In the genomic region with DNA sequence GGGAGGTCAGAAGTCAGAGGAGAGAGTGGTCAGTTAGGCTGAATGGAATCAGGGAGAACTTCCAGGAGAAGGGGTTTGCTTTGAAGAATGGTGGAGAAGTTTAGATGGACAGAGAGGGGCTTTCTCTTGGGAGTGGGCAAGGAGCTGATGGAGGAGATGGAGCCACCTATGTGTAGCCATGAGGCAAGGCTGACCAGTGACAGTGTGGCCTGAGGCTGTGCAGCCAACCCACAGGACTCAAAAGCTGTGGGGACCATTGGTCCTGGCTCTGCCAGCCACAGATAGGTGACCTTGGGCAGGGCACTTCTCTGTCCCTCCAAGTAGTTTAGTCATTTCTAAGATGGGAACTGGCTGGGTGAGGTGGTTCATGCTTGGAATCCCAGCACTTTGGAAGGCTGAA, we compare ENCODE assay signal across 16 cellular contexts. TPM values are rescaled to one million over a fixed set of nuclear protein-coding genes. Genes with fewer than 3 reads are reported as not detected.
A peak's percentile ranks its signal among the peaks of the same experiment; 100 is the strongest.
DNase-seq lines count a peak whose midpoint lies in the region; ATAC-seq and TF ChIP-seq lines count a peak whose summit lies in the region.
"Had no signal": no experiment of that assay in that cellular context is flagged by ENCODE, and none has a peak within 500 bp of the region (broad histone marks: within the 10 kb centered on the region; RNA-seq: fewer than 3 reads in every experiment).

No MANE protein-coding gene starts in this region.

- no peak overlapping the region for H3K4me3 Mint-ChIP-seq in stimulated activated naive CD8-positive, alpha-beta T cell treated with anti-CD3 and anti-CD28 coated beads, Interleukin-15, amount 100 ng/mL, for 72 hours
- H3K4me3 Mint-ChIP-seq: CD4-positive, CD25-positive, alpha-beta regulatory T cell had no signal

- H3K4me1 Mint-ChIP-seq in stimulated activated naive CD8-positive, alpha-beta T cell treated with anti-CD3 and anti-CD28 coated beads, Interleukin-15, amount 100 ng/mL, for 72 hours: peaks cover 11% of the 10 kb centered on the region

- peak; percentile 1 for DNase-seq in AG08395 (ENCODE audit: low spot score)
- DNase-seq in left colon: no peak
- DNase-seq in spleen: peak; percentile 36
- no peak for DNase-seq in central memory CD4-positive, alpha-beta T cell
- DNase-seq in stimulated activated naive CD8-positive, alpha-beta T cell treated with anti-CD3 and anti-CD28 coated beads, Interleukin-15, amount 100 ng/mL, for 72 hours: no peak
- no peak for DNase-seq in stimulated activated CD4-positive, alpha-beta T cell treated with anti-CD3 and anti-CD28 coated beads, Interleukin-15, amount 100 ng/mL, for 24 hours
- DNase-seq: CD4-positive, CD25-positive, alpha-beta regulatory T cell; Karpas-422; NCI-H1105 treated with DMSO at 0.1 percent for 48 hours; NCI-H187; NCI-H446; NCI-H748 treated with DMSO at 0.1 percent for 48 hours; PC-9 had no signal

- no peak for TF ChIP-seq POLR2A in spleen (IDR thresholded peaks at IDR 0.05)

- TF ChIP-seq CTCF in VCaP (conservative IDR thresholded peaks at IDR 0.05) (no peak), spleen (IDR thresholded peaks at IDR 0.05 in 8 of 11, conservative IDR thresholded peaks at IDR 0.05 in 3 of 11) (no peak)

- peak; percentile 3 for ATAC-seq in left colon
- no peak for ATAC-seq in stimulated activated naive CD8-positive, alpha-beta T cell treated with anti-CD3 and anti-CD28 coated beads, Interleukin-15, amount 100 ng/mL, for 72 hours
- ATAC-seq: GM12878 had no signal

- no peaks in the 10 kb centered on the region for H3K9me3 Mint-ChIP-seq in stimulated activated naive CD8-positive, alpha-beta T cell treated with anti-CD3 and anti-CD28 coated beads, Interleukin-15, amount 100 ng/mL, for 72 hours

- H3K9me3 ChIP-seq in spleen: no peaks in the 10 kb centered on the region

- H3K36me3 ChIP-seq in spleen: no peaks in the 10 kb centered on the region

- H3K4me3 ChIP-seq in spleen: no peak overlapping the region
- H3K4me3 ChIP-seq: GM12878, PC-9 had no signal

- peaks cover 46% of the 10 kb centered on the region for H3K27me3 Mint-ChIP-seq in stimulated activated naive CD8-positive, alpha-beta T cell treated with anti-CD3 and anti-CD28 coated beads, Interleukin-15, amount 100 ng/mL, for 72 hours

- H3K27ac ChIP-seq in VCaP (peak overlapping the region; percentile 49; the same call in 1 of the 2 replicates), spleen (no peak overlapping the region)
- H3K27ac ChIP-seq: HL-60, PC-9 had no signal

- H3K4me1 ChIP-seq in spleen: peaks cover 3 to 14% (median 8%) of the 10 kb centered on the region in 6 donors

- H3K27me3 ChIP-seq in spleen (replicated peaks in 1 of 7): peaks cover 0 to 11% (median 0%) of the 10 kb centered on the region in 7 donors

- peak overlapping the region in 1 of 2 donors; percentile 1 for H3K27ac Mint-ChIP-seq in stimulated activated naive CD8-positive, alpha-beta T cell treated with anti-CD3 and anti-CD28 coated beads, Interleukin-15, amount 100 ng/mL, for 72 hours
- H3K27ac Mint-ChIP-seq: CD4-positive, CD25-positive, alpha-beta regulatory T cell had no signal

- intact Hi-C loops in left colon (cut with DNase I, micrococcal nuclease): no loop called here
- intact Hi-C loops in spleen (cut with DNase I; ENCODE audit: low total_unique reads): no loop called here

RNA-seq across cellular contexts. Expression of gene NEURL1, which starts 18.7 kb away (rescaled TPM):
- total RNA-seq in left colon: 10 to 100 TPM; 47.5 to 49.2 TPM
- 1 to 10 TPM in 6 of 7 donors, under 1 TPM in 1; 0.43 to 3.6 (median 2.4) TPM for total RNA-seq in spleen
- 1 to 10 TPM in 2 of 3 donors, under 1 TPM in 1; 0.76 to 2.9 (median 1.4) TPM for polyA plus RNA-seq in spleen

RNA-seq across cellular contexts. Expression of gene CALHM3, which starts 33.1 kb away (rescaled TPM):
- total RNA-seq in left colon: not detected
- not detected for total RNA-seq in spleen
- under 1 TPM in 1 of 3 donors, not detected in 2; 0.03 TPM for polyA plus RNA-seq in spleen
- total RNA-seq: CD4-positive, CD25-positive, alpha-beta regulatory T cell had no signal
- polyA plus RNA-seq: CD4-positive, CD25-positive, alpha-beta regulatory T cell had no signal

RNA-seq across cellular contexts. Expression of gene CALHM1, which starts 53.5 kb away (rescaled TPM):
- total RNA-seq in left colon: not detected
- total RNA-seq in spleen: under 1 TPM in 1 of 7 donors, not detected in 6; 0.52 TPM
- polyA plus RNA-seq in spleen: under 1 TPM in 2 of 3 donors, not detected in 1; 0.04 to 0.10 TPM
- total RNA-seq: CD4-positive, CD25-positive, alpha-beta regulatory T cell; PC-9 had no signal
- polyA plus RNA-seq: CD4-positive, CD25-positive, alpha-beta regulatory T cell had no signal

RNA-seq across cellular contexts. Expression of gene CALHM2, which starts 60.0 kb away (rescaled TPM):
- 1 to 10 TPM; 4.5 to 10.0 TPM for total RNA-seq in left colon
- 10 to 100 TPM; 36.8 to 91.6 (median 68.6) TPM for total RNA-seq in spleen
- 10 to 100 TPM; 12.6 to 40.4 (median 23.3) TPM for polyA plus RNA-seq in spleen

Comparison
In these comparisons a context has a peak if more than half of its experiments do, and no peak if none do; other contexts are left out.
1. DNase-seq: peak in AG08395 (single experiment) and spleen (single experiment); none in left colon (0 of 2), central memory CD4-positive, alpha-beta T cell (single experiment), stimulated activated naive CD8-positive, alpha-beta T cell treated with anti-CD3 and anti-CD28 coated beads, Interleukin-15, amount 100 ng/mL, for 72 hours (0 of 2) and stimulated activated CD4-positive, alpha-beta T cell treated with anti-CD3 and anti-CD28 coated beads, Interleukin-15, amount 100 ng/mL, for 24 hours (single experiment).
2. RNA of gene NEURL1, which starts 18.7 kb away (total RNA-seq): 47.5 to 49.2 TPM in left colon; 0.43 to 3.6 TPM in spleen; every median in the first group is over 10 times any median in the second.